20 cellular contexts compared by ENCODE assay signal in the genomic region with DNA sequence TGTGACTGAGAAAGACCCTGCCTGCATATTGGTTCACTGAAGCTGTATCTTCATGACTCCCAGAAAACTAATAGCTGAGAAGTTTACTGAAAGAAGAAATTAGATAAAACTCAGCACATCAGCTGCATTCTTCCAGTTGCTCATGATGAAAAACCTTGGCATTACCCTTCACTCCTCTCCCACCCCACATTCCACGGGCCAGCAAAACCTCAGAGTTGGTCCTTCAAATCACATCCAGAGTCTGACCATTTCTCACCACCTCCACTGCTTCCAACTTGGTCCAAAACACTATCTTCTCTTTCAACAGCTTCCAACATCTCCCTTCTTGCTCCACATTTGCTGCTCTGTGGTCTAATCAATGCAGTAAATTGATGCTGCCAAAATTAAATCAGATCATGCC.
DNase-seq lines count a peak whose midpoint lies in the region; ATAC-seq, FAIRE-seq and TF ChIP-seq lines count a peak whose summit lies in the region.
"Had no signal": no experiment of that assay in that cellular context is flagged by ENCODE, and none has a peak within 500 bp of the region (broad histone marks: within the 10 kb centered on the region; RNA-seq: fewer than 3 reads in every experiment).

No MANE protein-coding gene starts in this region.

- no peaks in the 10 kb centered on the region for H4K20me1 ChIP-seq in astrocyte (ENCODE audit: insufficient read depth, low read length)

- no peak for ATAC-seq in HG03354 (IDR thresholded peaks at IDR 0.05; ENCODE audit: poor library complexity, severe bottlenecking, unreplicated experiment)
- no peak for ATAC-seq in left lung
- ATAC-seq: natural killer cell had no signal

- H3K4me1 ChIP-seq in astrocyte (ENCODE audit: insufficient read depth, low read length) (peaks cover 9% of the 10 kb centered on the region), left ventricle myocardium inferior (peaks cover 4% of the 10 kb centered on the region), left lung (peaks cover 19 to 29% of the 10 kb centered on the region in 2 donors)
- H3K4me1 ChIP-seq: uterus had no signal

- H3K9ac ChIP-seq in astrocyte (ENCODE audit: low read length): no peak overlapping the region

- FAIRE-seq in H54 (lab: Jason Lieb, UNC) (peak; percentile 68), astrocyte (lab: Jason Lieb, UNC) (peak; percentile 73)
- FAIRE-seq: D721Med, HTR-8/SVneo had no signal

- H3K4me3 ChIP-seq in astrocyte (ENCODE audit: insufficient read depth, low read depth, low read length): no peak overlapping the region
- no peak overlapping the region for H3K4me3 ChIP-seq in left ventricle myocardium inferior
- H3K4me3 ChIP-seq in left lung: no peak overlapping the region
- H3K4me3 ChIP-seq: lower lobe of right lung, uterus had no signal

- peak; percentile 46 for DNase-seq in A172 (ENCODE audit: low spot score)
- DNase-seq in H54 (ENCODE audit: insufficient read length, low spot score): no peak
- peak; percentile 74 for DNase-seq in astrocyte (ENCODE audit: low read depth)
- DNase-seq in glomerular visceral epithelial cell (ENCODE audit: extremely low spot score): peak; percentile 52
- no peak for DNase-seq in left ventricle myocardium inferior
- DNase-seq in C1 segment of cervical spinal cord (lab: John Stamatoyannopoulos, UW): no peak
- no peak for DNase-seq in left lung
- DNase-seq: activated CD4-positive, alpha-beta T cell treated with anti-CD3 and anti-CD28 coated beads for 1 hour; activated gamma-delta T cell; natural killer cell; NCI-H1694; NCI-H446; SIG-M5; uterus had no signal

- H3K27me3 ChIP-seq in astrocyte (ENCODE audit: insufficient read depth, low read length) (no peaks in the 10 kb centered on the region), left ventricle myocardium inferior (ENCODE audit: low read depth) (no peaks in the 10 kb centered on the region), left lung (no peaks in the 10 kb centered on the region)
- H3K27me3 ChIP-seq: uterus had no signal

- H3K9me3 Mint-ChIP-seq in astrocyte (ENCODE audit: unreplicated experiment): peaks cover 2% of the 10 kb centered on the region
- H3K9me3 Mint-ChIP-seq: natural killer cell; T-helper 2 cell treated with Interferon-gamma antibody and Interleukin-4, amounts not matched to agents 5 μg/mL and 100 μg/mL, for 36 hours had no signal

- intact Hi-C loops in left ventricle myocardium inferior (cut with micrococcal nuclease): no loop called here
- intact Hi-C loops in left lung (cut with DNase I): no loop called here

- H3K27ac Mint-ChIP-seq in astrocyte (ENCODE audit: unreplicated experiment): no peak overlapping the region
- H3K27ac Mint-ChIP-seq: natural killer cell; progenitor cell of endocrine pancreas; T-helper 2 cell treated with Interferon-gamma antibody and Interleukin-4, amounts not matched to agents 5 μg/mL and 100 μg/mL, for 36 hours had no signal

- H3K36me3 ChIP-seq in astrocyte (ENCODE audit: insufficient read depth, low read length) (no peaks in the 10 kb centered on the region), left ventricle myocardium inferior (no peaks in the 10 kb centered on the region), left lung (no peaks in the 10 kb centered on the region)
- H3K36me3 ChIP-seq: lower lobe of right lung, uterus had no signal

- H3K27me3 Mint-ChIP-seq in astrocyte (ENCODE audit: low read depth, unreplicated experiment): peaks cover 8% of the 10 kb centered on the region
- H3K27me3 Mint-ChIP-seq: progenitor cell of endocrine pancreas had no signal

- H2AFZ ChIP-seq in astrocyte (ENCODE audit: low read depth, low read length): no peak overlapping the region

- no peak overlapping the region for H3K27ac ChIP-seq in astrocyte (ENCODE audit: low read depth, low read length)
- H3K27ac ChIP-seq in left ventricle myocardium inferior (replicated peaks): no peak overlapping the region
- H3K27ac ChIP-seq in left lung: peak overlapping the region in 1 of 2 donors; percentile 54
- H3K27ac ChIP-seq: uterus had no signal

- H3K4me1 Mint-ChIP-seq in astrocyte (ENCODE audit: low read depth, unreplicated experiment): peaks cover 6% of the 10 kb centered on the region

- peak overlapping the region; percentile 7 for H3K4me2 ChIP-seq in astrocyte (ENCODE audit: low read length)

- no peaks in the 10 kb centered on the region for H3K36me3 Mint-ChIP-seq in astrocyte (ENCODE audit: low read depth, unreplicated experiment)
- H3K36me3 Mint-ChIP-seq: natural killer cell had no signal

- no peaks in the 10 kb centered on the region for H3K79me2 ChIP-seq in astrocyte (ENCODE audit: insufficient read depth, low read length)

- TF ChIP-seq CTCF in astrocyte (IDR thresholded peaks at IDR 0.05; ENCODE audit: insufficient read depth, low read depth, low read length) (no peak), left ventricle myocardium inferior (IDR thresholded peaks at IDR 0.05; ENCODE audit: borderline replicate concordance) (no peak), left lung (IDR thresholded peaks at IDR 0.05) (no peak)

- no peak overlapping the region for H3K4me3 Mint-ChIP-seq in astrocyte (ENCODE audit: unreplicated experiment)
- H3K4me3 Mint-ChIP-seq: natural killer cell; T-helper 2 cell treated with Interferon-gamma antibody and Interleukin-4, amounts not matched to agents 5 μg/mL and 100 μg/mL, for 36 hours had no signal

- H3K9me3 ChIP-seq in astrocyte (ENCODE audit: insufficient read depth, low read depth, low read length) (no peaks in the 10 kb centered on the region), left ventricle myocardium inferior (replicated peaks) (no peaks in the 10 kb centered on the region), left lung (no peaks in the 10 kb centered on the region)
- H3K9me3 ChIP-seq: lower lobe of right lung, uterus had no signal

- no peak for TF ChIP-seq POLR2A in H54 (IDR thresholded peaks at IDR 0.05; ENCODE audit: low read depth, low read length)

Comparison
In these comparisons a context has a peak if more than half of its experiments do, and no peak if none do; other contexts are left out.
1. DNase-seq: peak in A172 (single experiment), astrocyte (single experiment) and glomerular visceral epithelial cell (single experiment); none in H54 (single experiment), left ventricle myocardium inferior (single experiment), C1 segment of cervical spinal cord (0 of 14) and left lung (0 of 2).